ENCODE assay signal across 9 cellular contexts in genomic region chr11:118623291-118623655, GRCh38. TPM values are rescaled to one million over a fixed set of nuclear protein-coding genes. Genes with fewer than 3 reads are reported as not detected.
DNase-seq lines count a peak whose midpoint lies in the region; ATAC-seq lines count a peak whose summit lies in the region.
"Had no signal": no experiment of that assay in that cellular context is flagged by ENCODE, and none has a peak within 500 bp of the region (broad histone marks: within the 10 kb centered on the region; RNA-seq: fewer than 3 reads in every experiment).

No MANE protein-coding gene starts in this region.

- H3K4me3 Mint-ChIP-seq in naive thymus-derived CD8-positive, alpha-beta T cell = no peak overlapping the region
- H3K4me3 Mint-ChIP-seq: naive thymus-derived CD4-positive, alpha-beta T cell had no signal

- POLR2A ChIA-PET in naive thymus-derived CD8-positive, alpha-beta T cell (lab: Charles Lee) = no interaction called here

- H3K9me3 Mint-ChIP-seq in naive thymus-derived CD8-positive, alpha-beta T cell = no peaks in the 10 kb centered on the region
- H3K9me3 Mint-ChIP-seq: naive thymus-derived CD4-positive, alpha-beta T cell had no signal

- H3K27ac Mint-ChIP-seq in naive thymus-derived CD8-positive, alpha-beta T cell = no peak overlapping the region

- peak; percentile 49 for DNase-seq in HK-2 (ENCODE audit: unreplicated experiment)
- DNase-seq in NCI-H748 treated with DMSO at 0.1 percent for 48 hours (lab: John Stamatoyannopoulos, UW) = peak; percentile 27
- DNase-seq in activated T-cell treated with anti-CD3 and anti-CD28 coated beads, Interleukin-2, amount 50 U/mL, for 48 hours = no peak
- no peak for DNase-seq in naive thymus-derived CD8-positive, alpha-beta T cell
- DNase-seq in Ammon's horn (ENCODE audit: low spot score) = no peak
- DNase-seq: naive thymus-derived CD4-positive, alpha-beta T cell had no signal

- peaks cover 7 to 12% (median 11%) of the 10 kb centered on the region in 4 donors for H3K4me1 Mint-ChIP-seq in naive thymus-derived CD8-positive, alpha-beta T cell

- no peak overlapping the region for H3K4me3 ChIP-seq in skin epidermis

- H3K27ac ChIP-seq in skin epidermis = peak overlapping the region in 16 of 21 experiments; percentile 21 to 89 (median 74)

- H3K36me3 Mint-ChIP-seq in naive thymus-derived CD8-positive, alpha-beta T cell = no peaks in the 10 kb centered on the region

- ATAC-seq in esophagus mucosa (peak; percentile 34), GM21515 (IDR thresholded peaks at IDR 0.05; ENCODE audit: unreplicated experiment) (no peak)
- ATAC-seq in naive thymus-derived CD8-positive, alpha-beta T cell = no peak
- ATAC-seq: naive thymus-derived CD4-positive, alpha-beta T cell had no signal

- peaks cover 7 to 28% (median 16%) of the 10 kb centered on the region in 5 donors for H3K27me3 Mint-ChIP-seq in naive thymus-derived CD8-positive, alpha-beta T cell

RNA-seq across cellular contexts. Expression of gene PHLDB1, which starts 15.9 kb away (rescaled TPM):
- 9.3 TPM for total RNA-seq in esophagus mucosa
- total RNA-seq in naive thymus-derived CD8-positive, alpha-beta T cell = 1 to 10 TPM; 3.0 to 4.1 TPM
- under 1 TPM in 2 of 3 donors, not detected in 1; 0.07 to 0.46 TPM for polyA plus RNA-seq in naive thymus-derived CD8-positive, alpha-beta T cell

RNA-seq across cellular contexts. Expression of gene ARCN1, which starts 51.1 kb away (rescaled TPM):
- total RNA-seq in esophagus mucosa = 71.7 TPM
- total RNA-seq in naive thymus-derived CD8-positive, alpha-beta T cell = 100 to 1,000 TPM; 106 to 118 TPM
- 100 to 1,000 TPM; 121 to 138 (median 130) TPM for polyA plus RNA-seq in naive thymus-derived CD8-positive, alpha-beta T cell

RNA-seq across cellular contexts. Expression of gene TREH, which starts 56.2 kb away (rescaled TPM):
- 0.68 TPM for total RNA-seq in esophagus mucosa
- total RNA-seq in naive thymus-derived CD8-positive, alpha-beta T cell = not detected
- polyA plus RNA-seq in naive thymus-derived CD8-positive, alpha-beta T cell = not detected
- total RNA-seq: naive thymus-derived CD4-positive, alpha-beta T cell had no signal
- polyA plus RNA-seq: naive thymus-derived CD4-positive, alpha-beta T cell had no signal

RNA-seq across cellular contexts. Expression of gene IFT46, which starts 57.5 kb away (rescaled TPM):
- 14.6 TPM for total RNA-seq in esophagus mucosa
- total RNA-seq in naive thymus-derived CD8-positive, alpha-beta T cell = 10 to 100 TPM; 14.9 to 15.6 TPM
- polyA plus RNA-seq in naive thymus-derived CD8-positive, alpha-beta T cell = 1 to 10 TPM; 6.7 to 8.3 (median 6.7) TPM

Comparison
In these comparisons a context has a peak if more than half of its experiments do, and no peak if none do; other contexts are left out.
1. DNase-seq: peak in HK-2 (single experiment) and NCI-H748 treated with DMSO at 0.1 percent for 48 hours (single experiment); none in activated T-cell treated with anti-CD3 and anti-CD28 coated beads, Interleukin-2, amount 50 U/mL, for 48 hours (0 of 2), naive thymus-derived CD8-positive, alpha-beta T cell (0 of 10) and Ammon's horn (single experiment).